21 cellular contexts compared by ENCODE assay signal in the genomic region with DNA sequence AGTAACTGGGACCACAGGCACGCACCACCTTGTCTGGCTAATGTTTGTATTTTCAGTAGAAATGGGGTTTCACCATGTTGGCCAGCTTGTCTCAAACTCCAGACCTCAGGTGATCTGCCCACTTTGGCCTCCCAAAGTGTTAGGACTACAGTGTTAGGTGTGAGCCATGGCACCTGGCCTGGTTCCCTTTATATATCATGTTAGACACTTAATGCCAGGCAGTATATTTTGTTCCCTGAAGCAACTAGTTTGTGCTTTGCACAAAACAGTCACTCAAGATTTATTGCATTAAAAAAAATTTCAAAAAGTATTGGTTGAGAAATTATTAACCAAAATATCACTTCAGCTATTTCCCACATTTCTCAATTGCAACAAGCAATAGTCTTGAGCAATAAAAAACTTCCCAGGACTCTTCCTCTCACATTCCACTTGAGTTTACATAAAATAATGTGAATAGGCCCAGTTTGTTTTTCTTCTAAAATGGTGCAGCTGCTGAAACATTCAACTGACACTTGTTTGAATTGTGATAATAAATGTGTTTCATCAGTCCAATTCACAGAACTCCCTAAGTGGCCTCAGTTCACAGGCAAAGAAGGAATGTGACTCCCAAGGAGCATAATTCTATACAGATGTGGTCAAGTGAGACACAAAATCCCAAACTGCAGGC. TPM values are rescaled to one million over a fixed set of nuclear protein-coding genes. Genes with fewer than 3 reads are reported as not detected.
DNase-seq lines count a peak whose midpoint lies in the region; ATAC-seq and TF ChIP-seq lines count a peak whose summit lies in the region.
"Had no signal": no experiment of that assay in that cellular context is flagged by ENCODE, and none has a peak within 500 bp of the region (broad histone marks: within the 10 kb centered on the region; RNA-seq: fewer than 3 reads in every experiment).

No MANE protein-coding gene starts in this region.

- H3K4me3 ChIP-seq in BJ (ENCODE audit: low read depth, low read length) (no peak overlapping the region), mucosa of descending colon (no peak overlapping the region)
- H3K4me3 ChIP-seq: colonic mucosa, PC-9, transverse colon had no signal

- H3K36me3 Mint-ChIP-seq in progenitor cell of endocrine pancreas (ENCODE audit: insufficient read depth): no peaks in the 10 kb centered on the region
- H3K36me3 Mint-ChIP-seq: activated CD8-positive, alpha-beta memory T cell treated with anti-CD3 and anti-CD28 coated beads, Interleukin-2, amount 10 ng/mL, durations not matched to agents 7 days and 5 days; activated naive CD8-positive, alpha-beta T cell; CD4-positive, CD25-positive, alpha-beta regulatory T cell; WTC11 had no signal

- peaks cover 11% of the 10 kb centered on the region for H3K4me1 ChIP-seq in mucosa of descending colon (ENCODE audit: low read depth)
- H3K4me1 ChIP-seq: colonic mucosa, parathyroid adenoma had no signal

- peak; percentile 93 for DNase-seq in BJ (ENCODE audit: low read depth)
- peak; percentile 39 for DNase-seq in RPMI7951 (ENCODE audit: low read depth)
- DNase-seq in fibroblast of the conjunctiva (ENCODE audit: low read depth): peak; percentile 58
- no peak for DNase-seq in progenitor cell of endocrine pancreas (ENCODE audit: low spot score, unreplicated experiment)
- DNase-seq in activated CD4-positive, alpha-beta T cell treated with anti-CD3 and anti-CD28 coated beads for 48 hours: no peak
- no peak for DNase-seq in mucosa of descending colon
- no peak for DNase-seq in T-helper 2 cell
- DNase-seq: activated CD8-positive, alpha-beta memory T cell treated with anti-CD3 and anti-CD28 coated beads, Interleukin-2, amount 10 ng/mL, durations not matched to agents 7 days and 5 days; CD4-positive, CD25-positive, alpha-beta regulatory T cell; colonic mucosa; Kasumi-1; NCI-H1930; NCI-H524 treated with DMSO at 0.1 percent for 48 hours; PC-9; SW 1271; transverse colon had no signal

- no peak for TF ChIP-seq CTCF in BJ (IDR thresholded peaks at IDR 0.05; ENCODE audit: insufficient read depth, low read depth, low read length)
- no peak for TF ChIP-seq CTCF in progenitor cell of endocrine pancreas (IDR thresholded peaks at IDR 0.05; ENCODE audit: unreplicated experiment)
- no peak for TF ChIP-seq CTCF in mucosa of descending colon (IDR thresholded peaks at IDR 0.05)

- ATAC-seq in GM18858 (IDR thresholded peaks at IDR 0.05; ENCODE audit: unreplicated experiment) (no peak), mucosa of descending colon (no peak)
- ATAC-seq: activated CD8-positive, alpha-beta memory T cell treated with anti-CD3 and anti-CD28 coated beads, Interleukin-2, amount 10 ng/mL, durations not matched to agents 7 days and 5 days; WTC11 had no signal

- no peak overlapping the region for H3K4me3 Mint-ChIP-seq in progenitor cell of endocrine pancreas (ENCODE audit: low read depth)
- H3K4me3 Mint-ChIP-seq: activated CD8-positive, alpha-beta memory T cell treated with anti-CD3 and anti-CD28 coated beads, Interleukin-2, amount 10 ng/mL, durations not matched to agents 7 days and 5 days; activated naive CD8-positive, alpha-beta T cell; CD4-positive, CD25-positive, alpha-beta regulatory T cell; WTC11 had no signal

- H3K27ac Mint-ChIP-seq in progenitor cell of endocrine pancreas: peak overlapping the region; percentile 41
- H3K27ac Mint-ChIP-seq: activated CD8-positive, alpha-beta memory T cell treated with anti-CD3 and anti-CD28 coated beads, Interleukin-2, amount 10 ng/mL, durations not matched to agents 7 days and 5 days; activated naive CD8-positive, alpha-beta T cell; CD4-positive, CD25-positive, alpha-beta regulatory T cell; WTC11 had no signal

- peaks cover 2% of the 10 kb centered on the region for H3K27me3 Mint-ChIP-seq in progenitor cell of endocrine pancreas
- H3K27me3 Mint-ChIP-seq: activated CD8-positive, alpha-beta memory T cell treated with anti-CD3 and anti-CD28 coated beads, Interleukin-2, amount 10 ng/mL, durations not matched to agents 7 days and 5 days; CD4-positive, CD25-positive, alpha-beta regulatory T cell had no signal

- H3K9me3 ChIP-seq in mucosa of descending colon: no peaks in the 10 kb centered on the region
- H3K9me3 ChIP-seq: colonic mucosa, transverse colon had no signal

- H3K36me3 ChIP-seq in BJ (ENCODE audit: control insufficient read depth, insufficient read depth, low read length) (no peaks in the 10 kb centered on the region), mucosa of descending colon (ENCODE audit: low read depth) (no peaks in the 10 kb centered on the region)
- H3K36me3 ChIP-seq: colonic mucosa, transverse colon had no signal

- POLR2A ChIA-PET in BJ (lab: Charles Lee): no interaction called here

- intact Hi-C loops in mucosa of descending colon (cut with DNase I, micrococcal nuclease): no loop called here

- H3K9me3 Mint-ChIP-seq in progenitor cell of endocrine pancreas (ENCODE audit: low read depth): no peaks in the 10 kb centered on the region
- H3K9me3 Mint-ChIP-seq: WTC11 had no signal

- CTCF ChIA-PET in BJ (lab: Yijun Ruan, JAX): interaction anchor here (0.6 to 1.7 kb wide), 3 partner anchors 189 to 242 kb away, joined by 3 to 6 read pairs (median 3); no protein-coding TSS in a partner anchor

- peaks cover 19% of the 10 kb centered on the region for H3K4me1 Mint-ChIP-seq in progenitor cell of endocrine pancreas (ENCODE audit: low read depth)
- H3K4me1 Mint-ChIP-seq: activated CD8-positive, alpha-beta memory T cell treated with anti-CD3 and anti-CD28 coated beads, Interleukin-2, amount 10 ng/mL, durations not matched to agents 7 days and 5 days; CD4-positive, CD25-positive, alpha-beta regulatory T cell had no signal

- no peaks in the 10 kb centered on the region for H3K27me3 ChIP-seq in BJ (ENCODE audit: control insufficient read depth, insufficient read depth, low read length)
- H3K27me3 ChIP-seq: colonic mucosa, transverse colon had no signal

RNA-seq across cellular contexts. Expression of a gene that starts 22.7 kb away (rescaled TPM):
- polyA plus RNA-seq in BJ (2011; rRNA removed): 0.53 and 1.0 TPM in 2 replicates
- polyA minus RNA-seq in BJ (2011; rRNA and poly(A)+ RNA removed): 0.21 TPM in 1 of 2 replicates, not detected in the other
- 21.0 and 24.3 TPM in 2 replicates for total RNA-seq in RPMI7951 (2014; rRNA removed; shearing (Covaris generic))
- total RNA-seq in progenitor cell of endocrine pancreas (2.7 and 3.6 TPM in 2 replicates), mucosa of descending colon (10 to 100 TPM in 1 of 3 donors, 1 to 10 TPM in 2; 3.0 to 21.7 (median 3.2) TPM)
- total RNA-seq: activated CD8-positive, alpha-beta memory T cell treated with anti-CD3 and anti-CD28 coated beads, Interleukin-2, amount 10 ng/mL, durations not matched to agents 7 days and 5 days; CD4-positive, CD25-positive, alpha-beta regulatory T cell had no signal
- polyA plus RNA-seq: CD4-positive, CD25-positive, alpha-beta regulatory T cell had no signal

RNA-seq across cellular contexts. Expression of a gene that starts 38.8 kb away (rescaled TPM):
- polyA plus RNA-seq in BJ (2011; rRNA removed): not detected in 2 replicates
- polyA minus RNA-seq in BJ (2011; rRNA and poly(A)+ RNA removed): not detected in 2 replicates
- total RNA-seq in RPMI7951 (2014; rRNA removed; shearing (Covaris generic)): 0.72 TPM in 1 of 2 replicates, not detected in the other
- total RNA-seq in progenitor cell of endocrine pancreas (not detected in 2 replicates), mucosa of descending colon (not detected)
- total RNA-seq: activated CD8-positive, alpha-beta memory T cell treated with anti-CD3 and anti-CD28 coated beads, Interleukin-2, amount 10 ng/mL, durations not matched to agents 7 days and 5 days; colonic mucosa; PC-9; transverse colon; WTC11 had no signal
- polyA plus RNA-seq: CD4-positive, CD25-positive, alpha-beta regulatory T cell; esophagus had no signal

RNA-seq across cellular contexts. Expression of a gene that starts 55.4 kb away (rescaled TPM):
- 0.06 and 0.12 TPM in 2 replicates for polyA plus RNA-seq in BJ (2011; rRNA removed)
- not detected in 2 replicates for polyA minus RNA-seq in BJ (2011; rRNA and poly(A)+ RNA removed)
- total RNA-seq in RPMI7951 (2014; rRNA removed; shearing (Covaris generic)): not detected in 2 replicates
- total RNA-seq in progenitor cell of endocrine pancreas (0.44 and 1.1 TPM in 2 replicates), mucosa of descending colon (under 1 TPM in 2 of 3 donors, not detected in 1; 0.19 to 0.22 TPM)
- total RNA-seq: activated CD8-positive, alpha-beta memory T cell treated with anti-CD3 and anti-CD28 coated beads, Interleukin-2, amount 10 ng/mL, durations not matched to agents 7 days and 5 days; CD4-positive, CD25-positive, alpha-beta regulatory T cell; PC-9; transverse colon had no signal
- polyA plus RNA-seq: CD4-positive, CD25-positive, alpha-beta regulatory T cell had no signal

Comparison
In these comparisons a context has a peak if more than half of its experiments do, and no peak if none do; other contexts are left out.
1. DNase-seq: peak in BJ (single experiment), RPMI7951 (single experiment) and fibroblast of the conjunctiva (single experiment); none in progenitor cell of endocrine pancreas (single experiment), activated CD4-positive, alpha-beta T cell treated with anti-CD3 and anti-CD28 coated beads for 48 hours (single experiment), mucosa of descending colon (0 of 3) and T-helper 2 cell (0 of 5).